ENCODE assay signal across 7 cellular contexts in genomic region chr11:117818036-117818858, GRCh38.
DNase-seq lines count a peak whose midpoint lies in the region; ATAC-seq and TF ChIP-seq lines count a peak whose summit lies in the region.

No MANE protein-coding gene starts in this region.

- CTCF ChIA-PET in RWPE1 (lab: Yijun Ruan, JAX): interaction anchor here (0.7 to 6.8 kb wide), 16 partner anchors 10 to 392 kb away, joined by 3 to 84 read pairs (median 4); no protein-coding TSS in a partner anchor

- POLR2A ChIA-PET in RWPE1 (lab: Yijun Ruan, JAX; ENCODE audit: low non-redundant PET): no interaction called here

- TF ChIP-seq CTCF in RWPE1 (conservative IDR thresholded peaks at IDR 0.05; ENCODE audit: low read depth) (peak; percentile 49), cardiac fibroblast (IDR thresholded peaks at IDR 0.05; ENCODE audit: low read depth, low read length) (no peak)

- H3K27ac ChIP-seq in RWPE1: no peak overlapping the region

- ATAC-seq in GM21423 (IDR thresholded peaks at IDR 0.05; ENCODE audit: unreplicated experiment): peak; percentile 21
- no peak for ATAC-seq in HG02678 (IDR thresholded peaks at IDR 0.05; ENCODE audit: unreplicated experiment)
- no peak for ATAC-seq in GM18519 (IDR thresholded peaks at IDR 0.05; ENCODE audit: low FRiP score, unreplicated experiment)

- no peak overlapping the region for H3K4me3 ChIP-seq in cardiac fibroblast (replicated peaks in 1 of 2; ENCODE audit: low read depth in 2 of 2, low read length in 2 of 2)

- DNase-seq in RWPE1 (ENCODE audit: low spot score) (peak; percentile 41), cardiac fibroblast (ENCODE audit: low read depth in 2 of 2) (peak; percentile 20 to 66), SKM-1 treated with dmso at 0.1 percent for 144 hours (lab: John Stamatoyannopoulos, UW; ENCODE audit: unreplicated experiment) (no peak)
- peak; percentile 34 for DNase-seq in stimulated activated CD4-positive, alpha-beta T cell treated with anti-CD3 and anti-CD28 coated beads, Interleukin-12 subunit alpha, Interleukin-12 subunit beta, amount 100 ng/mL, for 4 hours
